Comparison of ENCODE assay signal across 6 cellular contexts in genomic region chr11:65917077-65917433, GRCh38. TPM values are rescaled to one million over a fixed set of nuclear protein-coding genes. Genes with fewer than 3 reads are reported as not detected.
DNase-seq lines count a peak whose midpoint lies in the region; ATAC-seq and TF ChIP-seq lines count a peak whose summit lies in the region.
"Had no signal": no experiment of that assay in that cellular context is flagged by ENCODE, and none has a peak within 500 bp of the region (broad histone marks: within the 10 kb centered on the region; RNA-seq: fewer than 3 reads in every experiment).

No MANE protein-coding gene starts in this region.

- H3K27ac ChIP-seq in PC-3 (ENCODE audit: low read length) (peak overlapping the region; percentile 93), colonic mucosa (peak overlapping the region; percentile 54), spleen (peak overlapping the region in 5 of 8 donors; percentile 26 to 98 (median 66))

- peaks cover 66% of the 10 kb centered on the region for H3K4me1 ChIP-seq in PC-3 (ENCODE audit: insufficient read depth, low read length)
- peaks cover 27% of the 10 kb centered on the region for H3K4me1 ChIP-seq in colonic mucosa
- peaks cover 45 to 82% (median 58%) of the 10 kb centered on the region in 6 donors for H3K4me1 ChIP-seq in spleen

- no TSS peak for BruUV-seq in PC-3 (replicated peaks; lab: Mats Ljungman, UMichigan)

- H2AFZ ChIP-seq in PC-3 (ENCODE audit: low read length), result no peak overlapping the region

- peak overlapping the region; percentile 86 for H3K4me2 ChIP-seq in PC-3 (ENCODE audit: low read length)

- ATAC-seq in PC-3 (no peak), GM21423 (IDR thresholded peaks at IDR 0.05; ENCODE audit: unreplicated experiment) (no peak)

- 89 to 100% (median 92%) methylated on average over 3 of the region's 3 CpGs for WGBS in spleen, 5 donors

- peak overlapping the region; percentile 92 for H3K9ac ChIP-seq in PC-3 (ENCODE audit: low read length)
- H3K9ac ChIP-seq in colonic mucosa (ENCODE audit: low read depth in 2 of 2, low read length in 2 of 2), result no peak overlapping the region

- intact Hi-C loops in PC-3 (cut with micrococcal nuclease) (no loop called here), colonic mucosa (cut with DNase I) (no loop called here), spleen (cut with DNase I; ENCODE audit: low total_unique reads) (no loop called here)

- TF ChIP-seq POLR2A in spleen (IDR thresholded peaks at IDR 0.05), result no peak

- no peaks in the 10 kb centered on the region for H3K9me2 ChIP-seq in PC-3 (replicated peaks; ENCODE audit: low read length)

- TF ChIP-seq CTCF in PC-3 (conservative IDR thresholded peaks at IDR 0.05; ENCODE audit: low read depth, low read length) (no peak), colonic mucosa (IDR thresholded peaks at IDR 0.05) (no peak), spleen (IDR thresholded peaks at IDR 0.05 in 8 of 11, conservative IDR thresholded peaks at IDR 0.05 in 3 of 11) (no peak)

- DNase-seq in PC-3, result peak; percentile 31
- no peak for DNase-seq in colonic mucosa
- no peak for DNase-seq in spleen
- DNase-seq in AML-193 (lab: John Stamatoyannopoulos, UW), result no peak
- DNase-seq: NCI-H446 treated with DMSO at 0.1 percent for 48 hours had no signal

- peaks cover 5% of the 10 kb centered on the region for H3F3A ChIP-seq in PC-3 (ENCODE audit: low read length, unreplicated experiment)

- H3K36me3 ChIP-seq in PC-3 (ENCODE audit: low read depth, low read length) (peaks cover 3% of the 10 kb centered on the region; the same call in 1 of the 2 replicates), colonic mucosa (no peaks in the 10 kb centered on the region), spleen (peaks cover 0 to 31% (median 5%) of the 10 kb centered on the region in 6 donors)

- H3K79me2 ChIP-seq in PC-3 (ENCODE audit: low read length), result peaks cover 84% of the 10 kb centered on the region

- H3K4me3 ChIP-seq in PC-3 (ENCODE audit: low read length) (peak overlapping the region; percentile 76), colonic mucosa (no peak overlapping the region), spleen (peak overlapping the region in 5 of 8 donors; percentile 90 to 100 (median 96))

- H3K27me3 ChIP-seq in PC-3 (ENCODE audit: low read length) (no peaks in the 10 kb centered on the region), colonic mucosa (no peaks in the 10 kb centered on the region), spleen (replicated peaks in 1 of 7) (no peaks in the 10 kb centered on the region)

- no peaks in the 10 kb centered on the region for H3K9me3 ChIP-seq in PC-3 (ENCODE audit: low read length)
- no peaks in the 10 kb centered on the region for H3K9me3 ChIP-seq in colonic mucosa
- no peaks in the 10 kb centered on the region for H3K9me3 ChIP-seq in spleen

- CTCF ChIA-PET in PC-3 (lab: Charles Lee), result no interaction called here

- H4K20me1 ChIP-seq in PC-3 (ENCODE audit: low read length), result 0 out of 2 replicates have a peak, but pooled peaks cover 6% of the 10 kb centered on the region

- POLR2A ChIA-PET in PC-3 (lab: Charles Lee; ENCODE audit: unreplicated experiment), result no interaction called here

RNA-seq across cellular contexts. Expression of gene C11orf68, which starts 1.8 kb away (rescaled TPM):
- 61.3 and 82.0 TPM in 2 replicates for total RNA-seq in PC-3 (2014; rRNA removed)
- total RNA-seq in colonic mucosa, result 10 to 100 TPM; 26.6 to 29.0 TPM
- total RNA-seq in spleen, result 10 to 100 TPM; 22.0 to 40.9 (median 31.7) TPM
- 10 to 100 TPM; 34.3 to 44.9 (median 36.7) TPM for polyA plus RNA-seq in spleen

RNA-seq across cellular contexts. Expression of gene DRAP1, which starts 2.2 kb away (rescaled TPM):
- 944 and 1,531 TPM in 2 replicates for total RNA-seq in PC-3 (2014; rRNA removed)
- 10 to 100 TPM; 53.4 to 91.5 TPM for total RNA-seq in colonic mucosa
- total RNA-seq in spleen, result 10 to 100 TPM; 58.3 to 84.2 (median 69.6) TPM
- polyA plus RNA-seq in spleen, result 100 to 1,000 TPM; 116 to 123 (median 122) TPM

RNA-seq across cellular contexts. Expression of gene FOSL1, which starts 16.9 kb away (rescaled TPM):
- total RNA-seq in PC-3 (2014; rRNA removed) (656 and 851 TPM in 2 replicates), colonic mucosa (1 to 10 TPM in 1 of 2 donors, under 1 TPM in 1; 0.84 to 4.2 TPM), spleen (1 to 10 TPM in 6 of 7 donors, under 1 TPM in 1; 0.42 to 5.4 (median 1.6) TPM)
- 1 to 10 TPM in 2 of 3 donors, under 1 TPM in 1; 0.59 to 1.2 (median 1.2) TPM for polyA plus RNA-seq in spleen

RNA-seq across cellular contexts. Expression of gene CCDC85B, which starts 26.6 kb away (rescaled TPM):
- 207 and 280 TPM in 2 replicates for total RNA-seq in PC-3 (2014; rRNA removed)
- 10 to 100 TPM; 11.2 to 16.3 TPM for total RNA-seq in colonic mucosa
- total RNA-seq in spleen, result 10 to 100 TPM; 38.7 to 61.7 (median 44.4) TPM
- polyA plus RNA-seq in spleen, result 100 to 1,000 TPM in 1 of 3 donors, 10 to 100 TPM in 2; 53.9 to 131 (median 96.2) TPM

RNA-seq across cellular contexts. Expression of gene TSGA10IP, which starts 28.2 kb away (rescaled TPM):
- total RNA-seq in PC-3 (2014; rRNA removed) (not detected in 2 replicates), colonic mucosa (not detected), spleen (under 1 TPM in 1 of 7 donors, not detected in 6; 0.24 TPM)
- under 1 TPM; 0.06 to 0.24 (median 0.14) TPM for polyA plus RNA-seq in spleen

Comparison
In these comparisons a context has a peak if more than half of its experiments do, and no peak if none do; other contexts are left out.
1. RNA of gene DRAP1, which starts 2.2 kb away (total RNA-seq): 944 to 1,531 TPM in PC-3; 53.4 to 91.5 TPM in colonic mucosa and 58.3 to 84.2 TPM in spleen; every median in the first group is over 10 times any median in the second.
2. RNA of gene FOSL1, which starts 16.9 kb away (total RNA-seq): 656 to 851 TPM in PC-3; 0.84 to 4.2 TPM in colonic mucosa and 0.42 to 5.4 TPM in spleen; every median in the first group is over 100 times any median in the second.
3. Peak in every context shown above with its lines, with median percentiles within 50 percentile points of each other: H3K27ac ChIP-seq.